ENCODE assay signal across 1 cellular context in the genomic region with DNA sequence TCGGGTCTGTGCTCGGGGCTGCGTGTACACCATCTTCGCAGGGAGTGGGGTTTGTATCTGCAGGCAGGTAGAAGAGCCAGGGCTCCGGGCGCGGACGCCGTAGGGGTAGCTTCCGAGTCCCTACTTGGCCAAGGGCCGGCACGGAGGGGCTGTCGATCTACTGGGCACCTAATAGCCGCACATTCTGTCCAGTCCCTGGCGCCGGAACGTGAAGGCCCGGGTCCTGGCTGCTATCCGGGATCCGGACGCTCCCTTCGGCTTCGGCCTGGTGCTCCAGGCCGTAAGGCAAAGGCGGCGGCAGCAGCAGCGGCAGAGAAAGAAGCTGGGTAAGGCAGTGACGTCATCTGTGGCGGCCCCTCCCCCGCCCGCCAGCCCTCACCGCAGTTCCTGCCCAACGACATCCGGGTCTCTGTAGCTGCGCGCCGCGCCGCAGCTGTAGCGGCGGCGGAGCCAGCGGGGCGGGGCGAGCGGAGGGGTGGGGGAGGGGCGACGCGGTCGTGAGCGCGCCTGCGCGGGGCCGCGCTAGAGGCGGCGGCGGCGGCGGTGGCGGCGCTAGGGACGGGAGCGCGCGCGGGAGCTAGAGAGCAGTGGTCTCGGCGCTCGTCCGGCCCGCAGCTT.
A peak's percentile ranks its signal among the peaks of the same experiment; 100 is the strongest.
TF ChIP-seq lines count a peak whose summit lies in the region.

A gene (plus strand): TSS at position 525 of the 618 bp plus-strand sequence. CDS start 33,483 bp downstream, outside the sequence.

TF ChIP-seq in GM12878, 131 proteins besides CTCF, POLR2A, EP300 and RAD21 (continued from another document):
- TF ChIP-seq YY1 (IDR thresholded peaks at IDR 0.05; ENCODE audit: low read depth, low read length), result 0 out of 2 replicates have a peak, but pooled peaks have one; percentile 39
- TF ChIP-seq RUNX3 (IDR thresholded peaks at IDR 0.05; ENCODE audit: low read length), result peak; percentile 90
- peak; percentile 93 for TF ChIP-seq LARP7 (IDR thresholded peaks at IDR 0.05)
- TF ChIP-seq NRF1 (conservative IDR thresholded peaks at IDR 0.05; ENCODE audit: low read depth, low read length), result peak; percentile 18; the same call in 1 of the 2 replicates
- no peak for TF ChIP-seq RAD51 (IDR thresholded peaks at IDR 0.05)
- TF ChIP-seq CREB1 (IDR thresholded peaks at IDR 0.05; ENCODE audit: low read depth), result peak; percentile 91
- no peak for TF ChIP-seq NR2C1 (IDR thresholded peaks at IDR 0.05)
- no peak; the same call in 1 of the 2 replicates for TF ChIP-seq RB1 (IDR thresholded peaks at IDR 0.05; ENCODE audit: borderline replicate concordance)
- TF ChIP-seq, protein P1, sequence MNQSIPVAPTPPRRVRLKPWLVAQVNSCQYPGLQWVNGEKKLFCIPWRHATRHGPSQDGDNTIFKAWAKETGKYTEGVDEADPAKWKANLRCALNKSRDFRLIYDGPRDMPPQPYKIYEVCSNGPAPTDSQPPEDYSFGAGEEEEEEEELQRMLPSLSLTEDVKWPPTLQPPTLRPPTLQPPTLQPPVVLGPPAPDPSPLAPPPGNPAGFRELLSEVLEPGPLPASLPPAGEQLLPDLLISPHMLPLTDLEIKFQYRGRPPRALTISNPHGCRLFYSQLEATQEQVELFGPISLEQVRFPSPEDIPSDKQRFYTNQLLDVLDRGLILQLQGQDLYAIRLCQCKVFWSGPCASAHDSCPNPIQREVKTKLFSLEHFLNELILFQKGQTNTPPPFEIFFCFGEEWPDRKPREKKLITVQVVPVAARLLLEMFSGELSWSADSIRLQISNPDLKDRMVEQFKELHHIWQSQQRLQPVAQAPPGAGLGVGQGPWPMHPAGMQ (IDR thresholded peaks at IDR 0.05; ENCODE audit: borderline replicate concordance), result no peak
- TF ChIP-seq HDGF (IDR thresholded peaks at IDR 0.05), result peak; percentile 91
- peak; percentile 95 for TF ChIP-seq CREM (IDR thresholded peaks at IDR 0.05; ENCODE audit: low read depth)
- TF ChIP-seq, protein P2, sequence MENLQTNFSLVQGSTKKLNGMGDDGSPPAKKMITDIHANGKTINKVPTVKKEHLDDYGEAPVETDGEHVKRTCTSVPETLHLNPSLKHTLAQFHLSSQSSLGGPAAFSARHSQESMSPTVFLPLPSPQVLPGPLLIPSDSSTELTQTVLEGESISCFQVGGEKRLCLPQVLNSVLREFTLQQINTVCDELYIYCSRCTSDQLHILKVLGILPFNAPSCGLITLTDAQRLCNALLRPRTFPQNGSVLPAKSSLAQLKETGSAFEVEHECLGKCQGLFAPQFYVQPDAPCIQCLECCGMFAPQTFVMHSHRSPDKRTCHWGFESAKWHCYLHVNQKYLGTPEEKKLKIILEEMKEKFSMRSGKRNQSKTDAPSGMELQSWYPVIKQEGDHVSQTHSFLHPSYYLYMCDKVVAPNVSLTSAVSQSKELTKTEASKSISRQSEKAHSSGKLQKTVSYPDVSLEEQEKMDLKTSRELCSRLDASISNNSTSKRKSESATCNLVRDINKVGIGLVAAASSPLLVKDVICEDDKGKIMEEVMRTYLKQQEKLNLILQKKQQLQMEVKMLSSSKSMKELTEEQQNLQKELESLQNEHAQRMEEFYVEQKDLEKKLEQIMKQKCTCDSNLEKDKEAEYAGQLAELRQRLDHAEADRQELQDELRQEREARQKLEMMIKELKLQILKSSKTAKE (IDR thresholded peaks at IDR 0.05; ENCODE audit: low read depth, poor library complexity, severe bottlenecking), result no peak
- TF ChIP-seq, protein P3, sequence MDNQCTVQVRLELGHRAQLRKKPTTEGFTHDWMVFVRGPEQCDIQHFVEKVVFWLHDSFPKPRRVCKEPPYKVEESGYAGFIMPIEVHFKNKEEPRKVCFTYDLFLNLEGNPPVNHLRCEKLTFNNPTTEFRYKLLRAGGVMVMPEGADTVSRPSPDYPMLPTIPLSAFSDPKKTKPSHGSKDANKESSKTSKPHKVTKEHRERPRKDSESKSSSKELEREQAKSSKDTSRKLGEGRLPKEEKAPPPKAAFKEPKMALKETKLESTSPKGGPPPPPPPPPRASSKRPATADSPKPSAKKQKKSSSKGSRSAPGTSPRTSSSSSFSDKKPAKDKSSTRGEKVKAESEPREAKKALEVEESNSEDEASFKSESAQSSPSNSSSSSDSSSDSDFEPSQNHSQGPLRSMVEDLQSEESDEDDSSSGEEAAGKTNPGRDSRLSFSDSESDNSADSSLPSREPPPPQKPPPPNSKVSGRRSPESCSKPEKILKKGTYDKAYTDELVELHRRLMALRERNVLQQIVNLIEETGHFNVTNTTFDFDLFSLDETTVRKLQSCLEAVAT (IDR thresholded peaks at IDR 0.05), result peak; percentile 92
- peak; percentile 37 for TF ChIP-seq SMAD1 (IDR thresholded peaks at IDR 0.05; ENCODE audit: low read depth, partially characterized antibody)
- TF ChIP-seq, protein P4, sequence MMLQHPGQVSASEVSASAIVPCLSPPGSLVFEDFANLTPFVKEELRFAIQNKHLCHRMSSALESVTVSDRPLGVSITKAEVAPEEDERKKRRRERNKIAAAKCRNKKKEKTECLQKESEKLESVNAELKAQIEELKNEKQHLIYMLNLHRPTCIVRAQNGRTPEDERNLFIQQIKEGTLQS (IDR thresholded peaks at IDR 0.05; ENCODE audit: borderline replicate concordance, extremely low read depth, low read depth, low read length), result no peak
- TF ChIP-seq POLR2AphosphoS5 (IDR thresholded peaks at IDR 0.05; ENCODE audit: low read length), result peak; percentile 91
- TF ChIP-seq POU2F2 (IDR thresholded peaks at IDR 0.05; ENCODE audit: borderline replicate concordance, low read depth, low read length), result peak; percentile 73; the same call in 1 of the 3 replicates
- TF ChIP-seq CBX3 (IDR thresholded peaks at IDR 0.05; ENCODE audit: borderline replicate concordance, low read depth), result no peak
- peak; percentile 99 for TF ChIP-seq NBN (IDR thresholded peaks at IDR 0.05)
- peak; percentile 44; the same call in 1 of the 2 replicates for TF ChIP-seq IKZF1 (conservative IDR thresholded peaks at IDR 0.05)
- TF ChIP-seq, protein P5, sequence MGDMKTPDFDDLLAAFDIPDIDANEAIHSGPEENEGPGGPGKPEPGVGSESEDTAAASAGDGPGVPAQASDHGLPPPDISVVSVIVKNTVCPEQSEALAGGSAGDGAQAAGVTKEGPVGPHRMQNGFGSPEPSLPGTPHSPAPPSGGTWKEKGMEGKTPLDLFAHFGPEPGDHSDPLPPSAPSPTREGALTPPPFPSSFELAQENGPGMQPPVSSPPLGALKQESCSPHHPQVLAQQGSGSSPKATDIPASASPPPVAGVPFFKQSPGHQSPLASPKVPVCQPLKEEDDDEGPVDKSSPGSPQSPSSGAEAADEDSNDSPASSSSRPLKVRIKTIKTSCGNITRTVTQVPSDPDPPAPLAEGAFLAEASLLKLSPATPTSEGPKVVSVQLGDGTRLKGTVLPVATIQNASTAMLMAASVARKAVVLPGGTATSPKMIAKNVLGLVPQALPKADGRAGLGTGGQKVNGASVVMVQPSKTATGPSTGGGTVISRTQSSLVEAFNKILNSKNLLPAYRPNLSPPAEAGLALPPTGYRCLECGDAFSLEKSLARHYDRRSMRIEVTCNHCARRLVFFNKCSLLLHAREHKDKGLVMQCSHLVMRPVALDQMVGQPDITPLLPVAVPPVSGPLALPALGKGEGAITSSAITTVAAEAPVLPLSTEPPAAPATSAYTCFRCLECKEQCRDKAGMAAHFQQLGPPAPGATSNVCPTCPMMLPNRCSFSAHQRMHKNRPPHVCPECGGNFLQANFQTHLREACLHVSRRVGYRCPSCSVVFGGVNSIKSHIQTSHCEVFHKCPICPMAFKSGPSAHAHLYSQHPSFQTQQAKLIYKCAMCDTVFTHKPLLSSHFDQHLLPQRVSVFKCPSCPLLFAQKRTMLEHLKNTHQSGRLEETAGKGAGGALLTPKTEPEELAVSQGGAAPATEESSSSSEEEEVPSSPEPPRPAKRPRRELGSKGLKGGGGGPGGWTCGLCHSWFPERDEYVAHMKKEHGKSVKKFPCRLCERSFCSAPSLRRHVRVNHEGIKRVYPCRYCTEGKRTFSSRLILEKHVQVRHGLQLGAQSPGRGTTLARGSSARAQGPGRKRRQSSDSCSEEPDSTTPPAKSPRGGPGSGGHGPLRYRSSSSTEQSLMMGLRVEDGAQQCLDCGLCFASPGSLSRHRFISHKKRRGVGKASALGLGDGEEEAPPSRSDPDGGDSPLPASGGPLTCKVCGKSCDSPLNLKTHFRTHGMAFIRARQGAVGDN (IDR thresholded peaks at IDR 0.05), result peak; percentile 93
- TF ChIP-seq, protein P6, sequence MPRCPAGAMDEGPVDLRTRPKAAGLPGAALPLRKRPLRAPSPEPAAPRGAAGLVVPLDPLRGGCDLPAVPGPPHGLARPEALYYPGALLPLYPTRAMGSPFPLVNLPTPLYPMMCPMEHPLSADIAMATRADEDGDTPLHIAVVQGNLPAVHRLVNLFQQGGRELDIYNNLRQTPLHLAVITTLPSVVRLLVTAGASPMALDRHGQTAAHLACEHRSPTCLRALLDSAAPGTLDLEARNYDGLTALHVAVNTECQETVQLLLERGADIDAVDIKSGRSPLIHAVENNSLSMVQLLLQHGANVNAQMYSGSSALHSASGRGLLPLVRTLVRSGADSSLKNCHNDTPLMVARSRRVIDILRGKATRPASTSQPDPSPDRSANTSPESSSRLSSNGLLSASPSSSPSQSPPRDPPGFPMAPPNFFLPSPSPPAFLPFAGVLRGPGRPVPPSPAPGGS (IDR thresholded peaks at IDR 0.05; ENCODE audit: borderline replicate concordance, insufficient read depth, low read depth, low read length, poor library complexity, severe bottlenecking), result no peak
- TF ChIP-seq KLF5 (IDR thresholded peaks at IDR 0.05; ENCODE audit: partially characterized antibody), result peak; percentile 64
- TF ChIP-seq, protein P7, sequence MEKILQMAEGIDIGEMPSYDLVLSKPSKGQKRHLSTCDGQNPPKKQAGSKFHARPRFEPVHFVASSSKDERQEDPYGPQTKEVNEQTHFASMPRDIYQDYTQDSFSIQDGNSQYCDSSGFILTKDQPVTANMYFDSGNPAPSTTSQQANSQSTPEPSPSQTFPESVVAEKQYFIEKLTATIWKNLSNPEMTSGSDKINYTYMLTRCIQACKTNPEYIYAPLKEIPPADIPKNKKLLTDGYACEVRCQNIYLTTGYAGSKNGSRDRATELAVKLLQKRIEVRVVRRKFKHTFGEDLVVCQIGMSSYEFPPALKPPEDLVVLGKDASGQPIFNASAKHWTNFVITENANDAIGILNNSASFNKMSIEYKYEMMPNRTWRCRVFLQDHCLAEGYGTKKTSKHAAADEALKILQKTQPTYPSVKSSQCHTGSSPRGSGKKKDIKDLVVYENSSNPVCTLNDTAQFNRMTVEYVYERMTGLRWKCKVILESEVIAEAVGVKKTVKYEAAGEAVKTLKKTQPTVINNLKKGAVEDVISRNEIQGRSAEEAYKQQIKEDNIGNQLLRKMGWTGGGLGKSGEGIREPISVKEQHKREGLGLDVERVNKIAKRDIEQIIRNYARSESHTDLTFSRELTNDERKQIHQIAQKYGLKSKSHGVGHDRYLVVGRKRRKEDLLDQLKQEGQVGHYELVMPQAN (conservative IDR thresholded peaks at IDR 0.05), result 0 out of 2 replicates have a peak, but pooled peaks have one; percentile 12
- TF ChIP-seq, protein P8, sequence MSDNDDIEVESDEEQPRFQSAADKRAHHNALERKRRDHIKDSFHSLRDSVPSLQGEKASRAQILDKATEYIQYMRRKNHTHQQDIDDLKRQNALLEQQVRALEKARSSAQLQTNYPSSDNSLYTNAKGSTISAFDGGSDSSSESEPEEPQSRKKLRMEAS (IDR thresholded peaks at IDR 0.05; ENCODE audit: low read depth, low read length), result peak; percentile 10
